ENCODE assay signal across 26 cellular contexts in the genomic region with DNA sequence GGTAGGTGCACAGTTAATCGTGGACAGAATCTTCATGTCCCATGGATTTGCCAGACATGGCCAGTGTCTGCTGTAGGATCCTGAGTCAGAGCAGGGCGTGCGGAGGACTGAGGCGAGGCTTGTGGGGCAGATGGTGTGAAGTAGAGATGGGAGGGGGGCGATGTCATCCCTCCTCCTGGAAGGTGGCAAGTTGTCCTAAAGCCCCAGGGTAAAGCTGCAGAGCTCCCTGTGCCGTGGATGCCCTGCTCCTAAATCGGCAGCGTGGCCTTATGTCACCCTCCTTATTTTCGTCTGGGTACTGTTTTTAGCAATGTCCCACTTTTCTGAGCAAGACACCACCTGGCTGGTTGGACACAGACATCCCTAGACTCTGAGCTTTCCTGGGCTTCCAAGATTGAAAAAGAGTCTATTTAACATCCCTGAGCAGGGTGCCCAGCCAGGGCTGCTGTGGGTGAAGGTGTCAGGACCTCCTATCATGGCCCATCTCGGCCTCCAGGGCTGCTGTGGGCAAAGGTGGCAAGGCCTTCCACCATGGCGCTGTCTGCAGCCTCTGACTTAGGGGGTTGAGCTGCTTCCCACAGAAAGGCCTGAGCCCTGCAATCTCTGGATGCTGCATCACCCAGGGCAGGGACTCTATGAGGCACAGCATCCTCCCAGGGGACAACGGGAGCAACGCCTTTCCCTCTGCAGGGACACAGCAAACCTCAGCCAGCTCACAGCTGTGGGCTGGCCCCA.
"Had no signal": no experiment of that assay in that cellular context is flagged by ENCODE, and none has a peak within 500 bp of the region (broad histone marks: within the 10 kb centered on the region; RNA-seq: fewer than 3 reads in every experiment).

No MANE protein-coding gene starts in this region.

- H3K27ac ChIP-seq: cardiac muscle cell, hepatocyte, left lung, thoracic aorta, VCaP had no signal

- H3K4me3 ChIP-seq: cardiac muscle cell, hepatocyte, left lung, thoracic aorta had no signal

- H3K79me2 ChIP-seq: hepatocyte had no signal

- H3K27ac Mint-ChIP-seq: activated naive CD4-positive, alpha-beta T cell treated with anti-CD3 and anti-CD28 coated beads for 36 hours; activated T-helper 2 cell treated with anti-CD3 and anti-CD28 coated beads, Interferon-gamma antibody, Interleukin-2, Interleukin-4, amounts not matched to agents 10 μg/mL and 5 μg/mL and 100 μg/mL, durations not matched to agents 14 hours and 24 hours and 36 hours; dendritic cell treated with granulocyte-macrophage colony-stimulating factor and Interleukin-4, amounts not matched to agents 40 ng/mL and 50 ng/mL, for 4 days; immature natural killer cell; nephron progenitor cell; stimulated activated memory B cell treated with anti-CD40 and anti-IgM and Interleukin-4, amounts not matched to agents 10 μg/mL and 1 μg/mL and 100 μg/mL, for 72 hours; T-cell; T-helper 2 cell treated with Interferon-gamma antibody and Interleukin-4, amounts not matched to agents 5 μg/mL and 100 μg/mL, for 36 hours; type B pancreatic cell had no signal

- ATAC-seq: activated T-cell treated with anti-CD3 and anti-CD28 coated beads, Interleukin-2, amount 50 U/mL, for 4 hours; left lung; stimulated activated memory B cell treated with anti-CD40 and anti-IgM and Interleukin-4, amounts not matched to agents 10 μg/mL and 1 μg/mL and 100 μg/mL, for 72 hours had no signal

- H3K4me3 Mint-ChIP-seq: activated naive CD4-positive, alpha-beta T cell treated with anti-CD3 and anti-CD28 coated beads for 36 hours; activated T-cell treated with anti-CD3 and anti-CD28 coated beads, Interleukin-2, amount 50 U/mL, for 4 hours; dendritic cell treated with granulocyte-macrophage colony-stimulating factor and Interleukin-4, amounts not matched to agents 40 ng/mL and 50 ng/mL, for 4 days; immature natural killer cell; nephron progenitor cell; stimulated activated memory B cell treated with anti-CD40 and anti-IgM and Interleukin-4, amounts not matched to agents 10 μg/mL and 1 μg/mL and 100 μg/mL, for 72 hours; T-cell; T-helper 2 cell treated with Interferon-gamma antibody and Interleukin-4, amounts not matched to agents 5 μg/mL and 100 μg/mL, for 36 hours; type B pancreatic cell had no signal

- H3K9me3 ChIP-seq: left lung, thoracic aorta had no signal

- H3K27me3 Mint-ChIP-seq: dendritic cell treated with granulocyte-macrophage colony-stimulating factor and Interleukin-4, amounts not matched to agents 40 ng/mL and 50 ng/mL, for 4 days had no signal

- H3K4me2 ChIP-seq: hepatocyte had no signal

- H3K27me3 ChIP-seq: cardiac muscle cell, hepatocyte, left lung had no signal

- H3K9me3 Mint-ChIP-seq: activated naive CD4-positive, alpha-beta T cell treated with anti-CD3 and anti-CD28 coated beads for 36 hours; activated T-cell treated with anti-CD3 and anti-CD28 coated beads, Interleukin-2, amount 50 U/mL, for 4 hours; activated T-helper 2 cell treated with anti-CD3 and anti-CD28 coated beads, Interferon-gamma antibody, Interleukin-2, Interleukin-4, amounts not matched to agents 10 μg/mL and 5 μg/mL and 100 μg/mL, durations not matched to agents 14 hours and 24 hours and 36 hours; dendritic cell treated with granulocyte-macrophage colony-stimulating factor and Interleukin-4, amounts not matched to agents 40 ng/mL and 50 ng/mL, for 4 days; immature natural killer cell; nephron progenitor cell; stimulated activated memory B cell treated with anti-CD40 and anti-IgM and Interleukin-4, amounts not matched to agents 10 μg/mL and 1 μg/mL and 100 μg/mL, for 72 hours; T-cell; T-helper 2 cell treated with Interferon-gamma antibody and Interleukin-4, amounts not matched to agents 5 μg/mL and 100 μg/mL, for 36 hours; type B pancreatic cell had no signal

- H2AFZ ChIP-seq: hepatocyte had no signal

- H3K36me3 ChIP-seq: cardiac muscle cell, left lung, thoracic aorta had no signal

- H3K4me1 Mint-ChIP-seq: immature natural killer cell; stimulated activated memory B cell treated with anti-CD40 and anti-IgM and Interleukin-4, amounts not matched to agents 10 μg/mL and 1 μg/mL and 100 μg/mL, for 72 hours had no signal

- H3K36me3 Mint-ChIP-seq: immature natural killer cell; stimulated activated memory B cell treated with anti-CD40 and anti-IgM and Interleukin-4, amounts not matched to agents 10 μg/mL and 1 μg/mL and 100 μg/mL, for 72 hours; T-cell; type B pancreatic cell had no signal

- H3K4me1 ChIP-seq: left lung had no signal

- FAIRE-seq: endothelial cell of umbilical vein, small intestine had no signal

- DNase-seq: activated CD4-positive, alpha-beta T cell treated with anti-CD3 and anti-CD28 coated beads for 1 hour; activated CD4-positive, alpha-beta T cell treated with anti-CD3 and anti-CD28 coated beads, Interleukin-2, amount 50 U/mL, for 1 hour; activated CD8-positive, alpha-beta memory T cell treated with anti-CD3 and anti-CD28 coated beads, Interleukin-2, amount 50 U/mL, for 48 hours; activated naive CD4-positive, alpha-beta T cell treated with anti-CD3 and anti-CD28 coated beads for 36 hours; activated T-cell treated with anti-CD3 and anti-CD28 coated beads, Interleukin-2, amount 50 U/mL, for 4 hours; effector CD8-positive, alpha-beta T cell; foreskin melanocyte; immature natural killer cell; left lung; mammary epithelial cell; midbrain; nephron progenitor cell; nucleus accumbens; small intestine; stimulated activated CD4-positive, alpha-beta T cell treated with anti-CD3 and anti-CD28 coated beads, Interleukin-2, amount 100 ng/mL, for 24 hours; T-cell had no signal
